In genomic region chr11:131495417-131495816, GRCh38 we compare ENCODE assay signal across 20 cellular contexts.
A peak's percentile ranks its signal among the peaks of the same experiment; 100 is the strongest.
DNase-seq lines count a peak whose midpoint lies in the region; ATAC-seq and TF ChIP-seq lines count a peak whose summit lies in the region.
"Had no signal": no experiment of that assay in that cellular context is flagged by ENCODE, and none has a peak within 500 bp of the region (broad histone marks: within the 10 kb centered on the region; RNA-seq: fewer than 3 reads in every experiment).

No MANE protein-coding gene starts in this region.

- H3K36me3 ChIP-seq in lung (ENCODE audit: control insufficient read depth in 2 of 2, insufficient read depth in 2 of 2, low read length in 2 of 2) (no peaks in the 10 kb centered on the region), sigmoid colon (no peaks in the 10 kb centered on the region)
- H3K36me3 ChIP-seq: SJCRH30, tibial artery had no signal

- no peaks in the 10 kb centered on the region for H3K27me3 ChIP-seq in dorsolateral prefrontal cortex
- H3K27me3 ChIP-seq in lung (ENCODE audit: control insufficient read depth, insufficient read depth): no peaks in the 10 kb centered on the region
- H3K27me3 ChIP-seq in sigmoid colon: no peaks in the 10 kb centered on the region
- H3K27me3 ChIP-seq: SJCRH30, tibial artery had no signal

- no peaks in the 10 kb centered on the region for H3K9me3 ChIP-seq in lung (ENCODE audit: control insufficient read depth in 2 of 2, insufficient read depth in 1 of 2, low read length in 1 of 2)
- no peaks in the 10 kb centered on the region for H3K9me3 ChIP-seq in sigmoid colon
- H3K9me3 ChIP-seq: SJCRH30, tibial artery had no signal

- H3K4me1 ChIP-seq in lung (ENCODE audit: control insufficient read depth in 2 of 2, insufficient read depth in 2 of 2, low read length in 2 of 2) (peaks cover 0 to 2% of the 10 kb centered on the region in 2 donors), sigmoid colon (peaks cover 0 to 23% (median 12%) of the 10 kb centered on the region in 4 donors)
- H3K4me1 ChIP-seq: SJCRH30, tibial artery had no signal

- H3K27ac Mint-ChIP-seq in stimulated activated naive CD8-positive, alpha-beta T cell treated with anti-CD3 and anti-CD28 coated beads, Interleukin-15, amount 100 ng/mL, for 72 hours: no peak overlapping the region
- H3K27ac Mint-ChIP-seq: activated CD4-positive, alpha-beta T cell treated with anti-CD3 and anti-CD28 coated beads, Interleukin-2, amount 10 ng/mL, durations not matched to agents 7 days and 5 days; activated naive CD8-positive, alpha-beta T cell treated with anti-CD3 and anti-CD28 coated beads, Interleukin-2, amount 10 ng/mL, durations not matched to agents 7 days and 5 days; CD4-positive, alpha-beta memory T cell had no signal

- no peaks in the 10 kb centered on the region for H3K4me1 Mint-ChIP-seq in stimulated activated naive CD8-positive, alpha-beta T cell treated with anti-CD3 and anti-CD28 coated beads, Interleukin-15, amount 100 ng/mL, for 72 hours
- H3K4me1 Mint-ChIP-seq: activated CD4-positive, alpha-beta T cell treated with anti-CD3 and anti-CD28 coated beads, Interleukin-2, amount 10 ng/mL, durations not matched to agents 7 days and 5 days; activated naive CD8-positive, alpha-beta T cell treated with anti-CD3 and anti-CD28 coated beads, Interleukin-2, amount 10 ng/mL, durations not matched to agents 7 days and 5 days; CD4-positive, alpha-beta memory T cell had no signal

- H3K4me3 ChIP-seq in dorsolateral prefrontal cortex: no peak overlapping the region
- no peak overlapping the region for H3K4me3 ChIP-seq in lung
- no peak overlapping the region for H3K4me3 ChIP-seq in sigmoid colon
- H3K4me3 ChIP-seq: GM23248, SJCRH30, tibial artery had no signal

- H3K27ac ChIP-seq in dorsolateral prefrontal cortex (peak overlapping the region in 45 of 59 donors; percentile 3 to 92 (median 51)), lung (ENCODE audit: low read depth in 1 of 2, low read length in 1 of 2) (no peak overlapping the region), sigmoid colon (peak overlapping the region in 3 of 4 donors; percentile 40 to 59 (median 49))
- H3K27ac ChIP-seq: GM23248, SJCRH30, tibial artery had no signal

- H3K9me3 Mint-ChIP-seq in stimulated activated naive CD8-positive, alpha-beta T cell treated with anti-CD3 and anti-CD28 coated beads, Interleukin-15, amount 100 ng/mL, for 72 hours: no peaks in the 10 kb centered on the region
- H3K9me3 Mint-ChIP-seq: activated CD4-positive, alpha-beta T cell treated with anti-CD3 and anti-CD28 coated beads, Interleukin-2, amount 10 ng/mL, durations not matched to agents 7 days and 5 days; activated naive CD8-positive, alpha-beta T cell treated with anti-CD3 and anti-CD28 coated beads, Interleukin-2, amount 10 ng/mL, durations not matched to agents 7 days and 5 days had no signal

- intact Hi-C loops in dorsolateral prefrontal cortex (cut with DNase I): no loop called here
- intact Hi-C loops in sigmoid colon (cut with DNase I): loop anchor here (5.0 to 10.0 kb wide), 3 partner anchors 221 to 581 kb away; partner anchors contain the start of gene SNX19

- 69 to 73% methylated on average over 6 of the region's 6 CpGs for WGBS in lung, 2 donors
- 70% methylated on average over 6 of the region's 6 CpGs for WGBS in sigmoid colon, 2 donors

- no peak for TF ChIP-seq EP300 in sigmoid colon (IDR thresholded peaks at IDR 0.05)

- in situ Hi-C loops in G401 (cut with HindIII; ENCODE audit: low sequenced_read_pairs): no loop called here

- peak; percentile 51 for DNase-seq in G401 (ENCODE audit: low spot score)
- DNase-seq in dorsolateral prefrontal cortex: peak in 7 of 10 donors; percentile 19 to 71 (median 49)
- no peak for DNase-seq in lung (ENCODE audit: low spot score)
- DNase-seq in sigmoid colon: peak; percentile 89
- DNase-seq in stimulated activated naive CD8-positive, alpha-beta T cell treated with anti-CD3 and anti-CD28 coated beads, Interleukin-15, amount 100 ng/mL, for 72 hours: no peak
- no peak for DNase-seq in T-helper 2 cell
- DNase-seq in stimulated activated CD4-positive, alpha-beta T cell treated with anti-CD3 and anti-CD28 coated beads, Interleukin-12 subunit alpha, Interleukin-12 subunit beta, amount 100 ng/mL, for 4 hours: no peak
- DNase-seq: activated CD4-positive, alpha-beta T cell treated with anti-CD3 and anti-CD28 coated beads, Interleukin-2, amount 10 ng/mL, durations not matched to agents 7 days and 5 days; activated naive CD8-positive, alpha-beta T cell treated with anti-CD3 and anti-CD28 coated beads, Interleukin-2, amount 10 ng/mL, durations not matched to agents 7 days and 5 days; activated T-cell treated with anti-CD3 and anti-CD28 coated beads, Interleukin-2, amount 50 U/mL, for 1 hour; CD4-positive, alpha-beta memory T cell; DND-41; GM23248; NCI-H1694 treated with DMSO at 0.1 percent for 48 hours; NCI-H510A; SJCRH30; stimulated activated CD4-positive, alpha-beta T cell treated with anti-CD3 and anti-CD28 coated beads, Interleukin-1b, Interleukin-23, amount 100 ng/mL, for 48 hours; T-helper 9 cell; tibial artery had no signal

- no peak for TF ChIP-seq POLR2A in sigmoid colon (IDR thresholded peaks at IDR 0.05)

- ATAC-seq in lung (ENCODE audit: insufficient read depth, low FRiP score) (peak; percentile 37), HG03025 (IDR thresholded peaks at IDR 0.05; ENCODE audit: low FRiP score, unreplicated experiment) (no peak)
- ATAC-seq in stimulated activated naive CD8-positive, alpha-beta T cell treated with anti-CD3 and anti-CD28 coated beads, Interleukin-15, amount 100 ng/mL, for 72 hours: no peak

- H3K27me3 Mint-ChIP-seq in stimulated activated naive CD8-positive, alpha-beta T cell treated with anti-CD3 and anti-CD28 coated beads, Interleukin-15, amount 100 ng/mL, for 72 hours: no peaks in the 10 kb centered on the region
- H3K27me3 Mint-ChIP-seq: activated CD4-positive, alpha-beta T cell treated with anti-CD3 and anti-CD28 coated beads, Interleukin-2, amount 10 ng/mL, durations not matched to agents 7 days and 5 days; activated naive CD8-positive, alpha-beta T cell treated with anti-CD3 and anti-CD28 coated beads, Interleukin-2, amount 10 ng/mL, durations not matched to agents 7 days and 5 days; CD4-positive, alpha-beta memory T cell had no signal

- TF ChIP-seq CTCF in dorsolateral prefrontal cortex (IDR thresholded peaks at IDR 0.05 in 54 of 56, conservative IDR thresholded peaks at IDR 0.05 in 2 of 56; ENCODE audit: low read depth in 1 of 56, partially characterized antibody in 56 of 56): no peak
- TF ChIP-seq CTCF in lung (IDR thresholded peaks at IDR 0.05; ENCODE audit: control extremely low read depth, extremely low read depth): no peak
- no peak for TF ChIP-seq CTCF in sigmoid colon (IDR thresholded peaks at IDR 0.05)

- H3K4me3 Mint-ChIP-seq in stimulated activated naive CD8-positive, alpha-beta T cell treated with anti-CD3 and anti-CD28 coated beads, Interleukin-15, amount 100 ng/mL, for 72 hours: no peak overlapping the region
- H3K4me3 Mint-ChIP-seq: activated CD4-positive, alpha-beta T cell treated with anti-CD3 and anti-CD28 coated beads, Interleukin-2, amount 10 ng/mL, durations not matched to agents 7 days and 5 days; activated naive CD8-positive, alpha-beta T cell treated with anti-CD3 and anti-CD28 coated beads, Interleukin-2, amount 10 ng/mL, durations not matched to agents 7 days and 5 days had no signal

Comparison
In these comparisons a context has a peak if more than half of its experiments do, and no peak if none do; other contexts are left out.
1. DNase-seq: peak in G401 (single experiment), dorsolateral prefrontal cortex (7 of 10) and sigmoid colon (single experiment); none in lung (single experiment), stimulated activated naive CD8-positive, alpha-beta T cell treated with anti-CD3 and anti-CD28 coated beads, Interleukin-15, amount 100 ng/mL, for 72 hours (0 of 2), T-helper 2 cell (0 of 5) and stimulated activated CD4-positive, alpha-beta T cell treated with anti-CD3 and anti-CD28 coated beads, Interleukin-12 subunit alpha, Interleukin-12 subunit beta, amount 100 ng/mL, for 4 hours (single experiment).
2. H3K27ac ChIP-seq: peak in dorsolateral prefrontal cortex (45 of 59) and sigmoid colon (3 of 4); none in lung (0 of 2).